In the genomic region with DNA sequence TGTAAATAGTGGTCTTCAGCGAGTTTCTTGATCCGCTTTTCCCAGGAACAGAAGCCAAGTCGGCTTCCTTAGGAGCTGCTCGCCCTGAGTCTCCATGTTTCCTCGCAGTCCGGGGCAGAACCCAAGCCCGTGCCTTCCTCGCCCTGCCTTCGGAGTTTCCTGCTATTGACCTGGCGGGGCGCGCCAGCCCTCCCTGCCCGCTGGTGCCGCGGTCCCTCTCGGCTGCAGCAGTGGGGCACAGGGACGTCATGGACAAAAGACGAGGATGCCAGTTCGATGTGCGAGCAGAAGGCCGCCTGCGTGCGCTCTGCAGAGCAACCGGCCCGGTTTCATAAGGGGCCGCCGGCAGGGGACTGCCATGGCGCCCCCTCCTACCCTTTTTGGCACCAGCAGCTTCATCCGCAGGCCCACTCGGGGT, we compare ENCODE assay signal across 8 cellular contexts. TPM values are rescaled to one million over a fixed set of nuclear protein-coding genes. Genes with fewer than 3 reads are reported as not detected.
DNase-seq lines count a peak whose midpoint lies in the region; ATAC-seq lines count a peak whose summit lies in the region.

No MANE protein-coding gene starts in this region.

- H3K36me3 Mint-ChIP-seq in activated naive CD8-positive, alpha-beta T cell treated with anti-CD3 and anti-CD28 coated beads for 36 hours: no peaks in the 10 kb centered on the region

- H3K27ac Mint-ChIP-seq in activated naive CD8-positive, alpha-beta T cell treated with anti-CD3 and anti-CD28 coated beads for 36 hours: peak overlapping the region; percentile 58

- no peaks in the 10 kb centered on the region for H3K27me3 Mint-ChIP-seq in activated naive CD8-positive, alpha-beta T cell treated with anti-CD3 and anti-CD28 coated beads for 36 hours

- intact Hi-C loops in left ventricle myocardium superior (cut with micrococcal nuclease) (loop anchor here (2.0 to 10.0 kb wide), 3 partner anchors 257 to 857 kb away; no protein-coding TSS in a partner anchor), sciatic nerve (cut with DNase I) (loop anchor here (10.0 kb wide), 1 partner anchor 577 kb away; no protein-coding TSS in a partner anchor)

- ATAC-seq in left ventricle myocardium superior: peak; percentile 80
- ATAC-seq in sciatic nerve: peak; percentile 63
- no peak for ATAC-seq in left lobe of liver

- peak overlapping the region; percentile 71 for H3K4me3 Mint-ChIP-seq in activated naive CD8-positive, alpha-beta T cell treated with anti-CD3 and anti-CD28 coated beads for 36 hours

- H3K9me3 Mint-ChIP-seq in activated naive CD8-positive, alpha-beta T cell treated with anti-CD3 and anti-CD28 coated beads for 36 hours: no peaks in the 10 kb centered on the region

- peak; percentile 64 for DNase-seq in activated CD8-positive, alpha-beta memory T cell treated with anti-CD3 and anti-CD28 coated beads, Interleukin-2, amount 50 U/mL, for 48 hours
- no peak for DNase-seq in activated CD8-positive, alpha-beta memory T cell treated with anti-CD3 and anti-CD28 coated beads for 24 hours
- DNase-seq in NCI-H146 (lab: John Stamatoyannopoulos, UW): peak; percentile 88
- peak; percentile 41 for DNase-seq in activated naive CD8-positive, alpha-beta T cell treated with anti-CD3 and anti-CD28 coated beads for 36 hours
- peak; percentile 59 for DNase-seq in left ventricle myocardium superior
- peak; percentile 67 for DNase-seq in sciatic nerve (ENCODE audit: low spot score)
- no peak for DNase-seq in left lobe of liver (ENCODE audit: low spot score)
- DNase-seq in hepatic stellate cell (ENCODE audit: low spot score): no peak

- H3K4me1 Mint-ChIP-seq in activated naive CD8-positive, alpha-beta T cell treated with anti-CD3 and anti-CD28 coated beads for 36 hours: peaks cover 40% of the 10 kb centered on the region

RNA-seq across cellular contexts. Expression of gene CLYBL, which starts 51.4 kb away (rescaled TPM):
- 1 to 10 TPM; 4.4 to 4.9 TPM for total RNA-seq in activated naive CD8-positive, alpha-beta T cell treated with anti-CD3 and anti-CD28 coated beads for 36 hours
- 24.5 TPM for total RNA-seq in left ventricle myocardium superior
- total RNA-seq in sciatic nerve: 7.8 TPM
- 45.0 TPM for total RNA-seq in left lobe of liver

Comparison
In these comparisons a context has a peak if more than half of its experiments do, and no peak if none do; other contexts are left out.
1. DNase-seq: peak in activated CD8-positive, alpha-beta memory T cell treated with anti-CD3 and anti-CD28 coated beads, Interleukin-2, amount 50 U/mL, for 48 hours (single experiment), NCI-H146 (single experiment), activated naive CD8-positive, alpha-beta T cell treated with anti-CD3 and anti-CD28 coated beads for 36 hours (single experiment), left ventricle myocardium superior (single experiment) and sciatic nerve (single experiment); none in activated CD8-positive, alpha-beta memory T cell treated with anti-CD3 and anti-CD28 coated beads for 24 hours (single experiment), left lobe of liver (single experiment) and hepatic stellate cell (single experiment).